Comparison of ENCODE assay signal across 11 cellular contexts in the genomic region with DNA sequence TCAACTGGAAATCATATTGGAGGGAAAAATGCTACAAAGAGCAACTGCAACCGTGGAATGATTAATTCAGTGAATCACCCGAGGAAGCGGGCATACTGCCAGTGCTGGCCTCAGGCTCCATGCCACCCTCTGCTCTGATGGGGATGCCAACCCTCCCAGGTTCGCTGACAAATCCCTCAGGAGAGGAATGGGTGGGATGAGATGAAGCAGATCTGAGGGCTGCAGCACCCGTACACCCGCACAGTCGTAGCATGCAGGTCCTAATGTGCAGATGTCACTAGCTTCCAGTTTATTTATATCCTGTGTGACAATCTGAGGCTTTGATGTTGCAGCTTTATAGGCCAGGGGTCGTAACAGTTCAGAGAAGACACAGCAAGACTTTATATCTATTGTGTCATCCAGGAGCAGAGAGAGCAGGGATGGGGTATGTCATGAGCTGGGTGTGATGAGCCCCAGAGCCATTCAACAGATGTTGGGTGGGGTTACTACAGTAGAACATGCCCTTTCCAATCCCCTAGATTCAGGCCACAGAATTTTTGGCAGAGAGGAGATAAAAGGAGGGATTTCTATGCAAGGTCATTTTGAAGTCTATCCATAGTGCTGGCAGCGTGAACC. TPM values are rescaled to one million over a fixed set of nuclear protein-coding genes. Genes with fewer than 3 reads are reported as not detected.
DNase-seq lines count a peak whose midpoint lies in the region; ATAC-seq and TF ChIP-seq lines count a peak whose summit lies in the region.
"Had no signal": no experiment of that assay in that cellular context is flagged by ENCODE, and none has a peak within 500 bp of the region (broad histone marks: within the 10 kb centered on the region; RNA-seq: fewer than 3 reads in every experiment).

No MANE protein-coding gene starts in this region.

- peak; percentile 79 for DNase-seq in ELR (ENCODE audit: low read depth)
- DNase-seq in PC-3, result peak; percentile 96
- DNase-seq in fibroblast of gingiva (ENCODE audit: low read depth), result peak; percentile 67
- DNase-seq in osteoblast (ENCODE audit: insufficient read length, low spot score, missing footprints), result peak; percentile 83
- no peak for DNase-seq in stimulated activated CD4-positive, alpha-beta T cell treated with anti-CD3 and anti-CD28 coated beads, Interleukin-4, amount 100 ng/mL, for 24 hours
- no peak for DNase-seq in effector memory CD4-positive, alpha-beta T cell
- DNase-seq: activated CD4-positive, alpha-beta T cell treated with anti-CD3 and anti-CD28 coated beads, Interleukin-2, amount 10 ng/mL, durations not matched to agents 24 days and 14 days; NCI-H510A treated with DMSO at 0.1 percent for 48 hours had no signal

- H3K27ac ChIP-seq in PC-3 (ENCODE audit: low read length) (peak overlapping the region; percentile 70), osteoblast (ENCODE audit: low read depth, low read length) (no peak overlapping the region)
- H3K27ac ChIP-seq in effector memory CD4-positive, alpha-beta T cell (ENCODE audit: insufficient read depth, low read length, poor library complexity, severe bottlenecking), result no peak overlapping the region
- H3K27ac ChIP-seq: HL-60 had no signal

- H3K4me3 ChIP-seq in PC-3 (ENCODE audit: low read length) (no peak overlapping the region), osteoblast (ENCODE audit: insufficient read depth, low read length) (no peak overlapping the region)
- H3K4me3 ChIP-seq in effector memory CD4-positive, alpha-beta T cell (ENCODE audit: insufficient read depth, low read depth, low read length, poor library complexity, severe bottlenecking), result no peak overlapping the region

- H3K9me3 ChIP-seq in PC-3 (ENCODE audit: low read length) (no peaks in the 10 kb centered on the region), osteoblast (ENCODE audit: low read depth, low read length) (no peaks in the 10 kb centered on the region)
- no peaks in the 10 kb centered on the region for H3K9me3 ChIP-seq in effector memory CD4-positive, alpha-beta T cell (ENCODE audit: control insufficient read depth, low read length)

- peak overlapping the region; percentile 47 for H3K4me2 ChIP-seq in PC-3 (ENCODE audit: low read length)
- H3K4me2 ChIP-seq in osteoblast (ENCODE audit: insufficient read depth, low read length), result peak overlapping the region; percentile 11

- H3K9ac ChIP-seq in PC-3 (ENCODE audit: low read length), result no peak overlapping the region

- H4K20me1 ChIP-seq in PC-3 (ENCODE audit: low read length) (no peaks in the 10 kb centered on the region), osteoblast (ENCODE audit: insufficient read depth, low read length) (no peaks in the 10 kb centered on the region)

- peaks cover 3% of the 10 kb centered on the region for H3F3A ChIP-seq in PC-3 (ENCODE audit: low read length, unreplicated experiment)

- intact Hi-C loops in PC-3 (cut with micrococcal nuclease), result loop anchor here (1.0 to 5.0 kb wide), 4 partner anchors 43 to 93 kb away; partner anchors contain the start of gene DPP4

- CTCF ChIA-PET in PC-3 (lab: Charles Lee), result no interaction called here

- H3K79me2 ChIP-seq in PC-3 (ENCODE audit: low read length), result no peaks in the 10 kb centered on the region
- no peaks in the 10 kb centered on the region for H3K79me2 ChIP-seq in osteoblast (ENCODE audit: insufficient read depth, low read length)

- H2AFZ ChIP-seq in PC-3 (ENCODE audit: low read length), result no peak overlapping the region
- H2AFZ ChIP-seq in osteoblast (ENCODE audit: low read length), result no peak overlapping the region

- H3K27me3 ChIP-seq in PC-3 (ENCODE audit: low read length), result no peaks in the 10 kb centered on the region
- no peaks in the 10 kb centered on the region for H3K27me3 ChIP-seq in osteoblast (ENCODE audit: insufficient read depth, low read length)
- H3K27me3 ChIP-seq in effector memory CD4-positive, alpha-beta T cell (replicated peaks; ENCODE audit: control insufficient read depth, insufficient read depth, low read length, poor library complexity, severe bottlenecking), result no peaks in the 10 kb centered on the region

- H3K9me2 ChIP-seq in PC-3 (replicated peaks; ENCODE audit: low read length), result no peaks in the 10 kb centered on the region

- POLR2A ChIA-PET in PC-3 (lab: Charles Lee; ENCODE audit: unreplicated experiment), result no interaction called here

- ATAC-seq in PC-3, result peak; percentile 58
- ATAC-seq in GM18867 (IDR thresholded peaks at IDR 0.05; ENCODE audit: unreplicated experiment), result no peak
- ATAC-seq in HG03571 (IDR thresholded peaks at IDR 0.05; ENCODE audit: unreplicated experiment), result no peak

- TF ChIP-seq CTCF in PC-3 (conservative IDR thresholded peaks at IDR 0.05; ENCODE audit: low read depth, low read length) (no peak), osteoblast (IDR thresholded peaks at IDR 0.05; ENCODE audit: extremely low read depth, low read depth, low read length) (no peak)

- H3K4me1 ChIP-seq in PC-3 (ENCODE audit: insufficient read depth, low read length) (peaks cover 65% of the 10 kb centered on the region), osteoblast (ENCODE audit: insufficient read depth, low read length) (peaks cover 31% of the 10 kb centered on the region)
- H3K4me1 ChIP-seq in effector memory CD4-positive, alpha-beta T cell (ENCODE audit: control insufficient read depth, insufficient read depth, low read length, poor library complexity, severe bottlenecking), result no peaks in the 10 kb centered on the region

- no TSS peak for BruUV-seq in PC-3 (replicated peaks; lab: Mats Ljungman, UMichigan)

- peaks cover 4% of the 10 kb centered on the region; the same call in 1 of the 2 replicates for H3K36me3 ChIP-seq in PC-3 (ENCODE audit: low read depth, low read length)
- H3K36me3 ChIP-seq in osteoblast (ENCODE audit: insufficient read depth, low read length), result peaks cover 6% of the 10 kb centered on the region
- peaks cover 24% of the 10 kb centered on the region for H3K36me3 ChIP-seq in effector memory CD4-positive, alpha-beta T cell (ENCODE audit: control insufficient read depth, insufficient read depth, low read length)

RNA-seq across cellular contexts. Expression of gene DPP4, which starts 44.6 kb away (rescaled TPM):
- total RNA-seq in PC-3 (2014; rRNA removed) (14.8 and 23.3 TPM in 2 replicates), osteoblast (192 and 256 TPM in 2 replicates)

Comparison
In these comparisons a context has a peak if more than half of its experiments do, and no peak if none do; other contexts are left out.
1. DNase-seq: peak in ELR (single experiment), PC-3 (single experiment), fibroblast of gingiva (single experiment) and osteoblast (single experiment); none in stimulated activated CD4-positive, alpha-beta T cell treated with anti-CD3 and anti-CD28 coated beads, Interleukin-4, amount 100 ng/mL, for 24 hours (single experiment) and effector memory CD4-positive, alpha-beta T cell (0 of 3).